Comparison of ENCODE assay signal across 8 cellular contexts in the genomic region with DNA sequence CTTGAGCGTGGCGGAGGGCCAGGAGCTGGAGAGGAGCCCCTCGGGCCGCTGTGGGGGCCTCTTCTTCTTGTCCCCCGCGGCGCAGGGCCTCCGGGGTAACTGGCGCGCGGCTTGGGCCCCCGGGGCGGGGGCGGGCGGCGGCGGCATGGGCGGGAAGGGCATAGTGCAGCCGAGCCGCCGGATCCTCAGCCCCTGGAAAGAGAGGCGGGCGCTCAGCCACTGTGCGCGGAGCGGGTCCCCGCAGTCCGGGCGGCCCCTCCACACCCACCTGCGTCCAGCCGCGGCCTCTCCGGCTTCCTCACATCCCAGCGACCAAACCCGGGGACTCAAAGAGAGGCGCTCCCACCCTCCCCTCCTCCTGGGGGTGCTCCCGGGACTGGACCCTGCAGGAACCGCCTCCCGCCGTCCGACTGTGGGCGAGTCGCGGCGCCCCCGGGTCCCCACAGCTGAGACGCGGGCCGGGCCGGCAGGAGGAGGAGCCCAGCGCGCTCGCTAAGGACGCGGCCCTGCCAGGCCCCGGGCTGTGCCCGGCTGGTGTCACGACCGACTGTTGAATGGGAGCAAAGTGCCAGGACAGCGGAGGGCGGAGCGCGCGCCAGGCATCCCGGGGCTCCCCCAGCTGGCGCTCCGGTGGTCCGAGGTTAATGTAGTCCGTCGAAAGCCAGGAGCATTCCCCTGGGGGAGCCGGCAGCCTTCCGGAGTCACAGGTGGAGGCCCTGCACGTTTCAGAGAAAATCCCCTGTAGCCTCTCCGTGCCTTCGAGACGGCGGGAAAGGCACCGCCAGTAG. TPM values are rescaled to one million over a fixed set of nuclear protein-coding genes. Genes with fewer than 3 reads are reported as not detected.
A peak's percentile ranks its signal among the peaks of the same experiment; 100 is the strongest.
DNase-seq lines count a peak whose midpoint lies in the region; ATAC-seq and TF ChIP-seq lines count a peak whose summit lies in the region.

A gene with protein sequence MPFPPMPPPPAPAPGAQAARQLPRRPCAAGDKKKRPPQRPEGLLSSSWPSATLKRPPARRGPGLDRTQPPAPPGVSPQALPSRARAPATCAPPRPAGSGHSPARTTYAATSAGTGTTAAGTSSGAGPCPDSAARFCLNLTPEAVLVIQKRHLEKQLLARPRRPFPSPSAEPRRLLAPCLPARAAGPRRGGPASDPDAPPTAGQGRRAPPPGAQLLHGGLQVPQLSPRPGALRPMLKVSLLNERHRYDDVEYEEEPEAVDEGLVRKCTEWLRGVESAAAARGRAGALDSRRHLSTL (minus strand): TSS at position 412 of the 788 bp plus-strand sequence. CDS start 250 bp downstream, at position 162.

- peak within 1 kb of the TSS; percentile 62 for H3K4me3 ChIP-seq in MM.1S (ENCODE audit: low read length)
- peak within 1 kb of the TSS; percentile 24 for H3K4me3 ChIP-seq in lung
- H3K4me3 ChIP-seq in thyroid gland (replicated peaks in 1 of 3) = peak within 1 kb of the TSS in 2 of 3 donors; percentile 24 to 32

- WGBS in lung, 2 donors = 1 to 2% methylated on average over 50 to 78 of the region's 78 CpGs
- 7 to 8% methylated on average over 7 to 12 of the region's 78 CpGs for WGBS in thyroid gland, 2 donors

- H3K4me2 ChIP-seq in MM.1S (ENCODE audit: low read depth, low read length) = peak within 1 kb of the TSS; percentile 70

- DNase-seq in GM10248 (ENCODE audit: extremely low spot score) (peak; percentile 39), MM.1S (no peak), caudate nucleus (lab: John Stamatoyannopoulos, UW) (peak in 59 of 61 donors; percentile 27 to 86 (median 75)), lung (ENCODE audit: low spot score) (no peak), thyroid gland (peak; percentile 33), NCI-H187 (lab: John Stamatoyannopoulos, UW) (no peak), KG1 (lab: John Stamatoyannopoulos, UW) (no peak)

- no peak for TF ChIP-seq POLR2A in thyroid gland (IDR thresholded peaks at IDR 0.05)

- peak within 1 kb of the TSS; percentile 41; the same call in 1 of the 2 replicates for H3K9ac ChIP-seq in MM.1S (ENCODE audit: low read length)

- H3K27me3 ChIP-seq in MM.1S (replicated peaks; ENCODE audit: insufficient read depth, low read length) (no peaks in the 10 kb centered on the region), lung (ENCODE audit: control insufficient read depth, insufficient read depth) (peaks cover 13% of the 10 kb centered on the region), thyroid gland (no peaks in the 10 kb centered on the region)

- TF ChIP-seq CTCF in GM10248 (IDR thresholded peaks at IDR 0.05; ENCODE audit: control extremely low read depth, extremely low read depth, low read depth, missing control alignments) (no peak), MM.1S (IDR thresholded peaks at IDR 0.05; ENCODE audit: low read length) (no peak), lung (IDR thresholded peaks at IDR 0.05; ENCODE audit: control extremely low read depth, extremely low read depth) (no peak), thyroid gland (IDR thresholded peaks at IDR 0.05) (no peak)

- H3F3A ChIP-seq in MM.1S (ENCODE audit: insufficient read depth, low read length) = no peaks in the 10 kb centered on the region

- peak within 1 kb of the TSS; percentile 50 for H2AFZ ChIP-seq in MM.1S (ENCODE audit: low read length)

- POLR2A ChIA-PET in GM10248 (lab: Yijun Ruan, JAX) = interaction anchor here (1.3 kb wide), 1 partner anchor 18 kb away, joined by 3 read pairs; no protein-coding TSS in a partner anchor

- H3K27ac ChIP-seq in MM.1S (ENCODE audit: low read length) = no peak within 1 kb of the TSS
- peak within 1 kb of the TSS; percentile 88 for H3K27ac ChIP-seq in caudate nucleus (ENCODE audit: low read depth, low read length)
- no peak within 1 kb of the TSS for H3K27ac ChIP-seq in lung (ENCODE audit: low read depth in 1 of 2, low read length in 1 of 2)
- no peak within 1 kb of the TSS for H3K27ac ChIP-seq in thyroid gland

- intact Hi-C loops in thyroid gland (cut with DNase I) = no loop called here

- no peaks in the 10 kb centered on the region for H3K9me2 ChIP-seq in MM.1S (replicated peaks; ENCODE audit: insufficient read depth, low read length)

- no peaks in the 10 kb centered on the region for H4K20me1 ChIP-seq in MM.1S (ENCODE audit: insufficient read depth, low read length)

- H3K36me3 ChIP-seq in MM.1S (replicated peaks; ENCODE audit: insufficient read depth, low read length) (no peaks in the 10 kb centered on the region), lung (ENCODE audit: control insufficient read depth in 2 of 2, insufficient read depth in 2 of 2, low read length in 2 of 2) (no peaks in the 10 kb centered on the region), thyroid gland (no peaks in the 10 kb centered on the region)

- H3K79me2 ChIP-seq in MM.1S (ENCODE audit: low read length) = no peaks in the 10 kb centered on the region

- ATAC-seq in GM21367 (IDR thresholded peaks at IDR 0.05; ENCODE audit: unreplicated experiment) (peak; percentile 45), lung (ENCODE audit: insufficient read depth, low FRiP score) (no peak)

- H3K4me1 ChIP-seq in MM.1S (ENCODE audit: low read length) = no peaks in the 10 kb centered on the region
- H3K4me1 ChIP-seq in lung (ENCODE audit: control insufficient read depth in 2 of 2, insufficient read depth in 2 of 2, low read length in 2 of 2) = peaks cover 0 to 17% of the 10 kb centered on the region in 2 donors
- peaks cover 0 to 16% of the 10 kb centered on the region in 2 donors for H3K4me1 ChIP-seq in thyroid gland

- no peaks in the 10 kb centered on the region for H3K9me3 ChIP-seq in MM.1S (replicated peaks; ENCODE audit: insufficient read depth, low read length)
- H3K9me3 ChIP-seq in lung (ENCODE audit: control insufficient read depth in 2 of 2, insufficient read depth in 1 of 2, low read length in 1 of 2) = peaks cover 0 to 1% of the 10 kb centered on the region in 2 donors
- H3K9me3 ChIP-seq in thyroid gland = no peaks in the 10 kb centered on the region

- CTCF ChIA-PET in GM10248 (lab: Yijun Ruan, JAX) = interaction anchor here (0.7 to 7.7 kb wide), 9 partner anchors 9 to 93 kb away, joined by 3 to 113 read pairs (median 3); no protein-coding TSS in a partner anchor

RNA-seq across cellular contexts. Expression of the gene that starts here (rescaled TPM):
- total RNA-seq in lung (1 to 10 TPM; 1.3 to 2.9 TPM), thyroid gland (under 1 TPM in 3 of 4 donors, not detected in 1; 0.21 to 0.67 (median 0.59) TPM)
- under 1 TPM; 0.33 to 0.49 TPM for polyA plus RNA-seq in lung

Comparison
In these comparisons a context has a peak if more than half of its experiments do, and no peak if none do; other contexts are left out.
1. Peak in DNase-seq and H3K4me3 ChIP-seq in thyroid gland; RNA of the gene not detected or under 1 TPM.
2. DNase-seq: peak in GM10248 (single experiment) and caudate nucleus (59 of 61); none in MM.1S (single experiment), lung (single experiment), NCI-H187 (0 of 2) and KG1 (single experiment).
3. Peak in every context shown above with its lines, with median percentiles within 50 percentile points of each other: H3K4me3 ChIP-seq.